In the genomic region with DNA sequence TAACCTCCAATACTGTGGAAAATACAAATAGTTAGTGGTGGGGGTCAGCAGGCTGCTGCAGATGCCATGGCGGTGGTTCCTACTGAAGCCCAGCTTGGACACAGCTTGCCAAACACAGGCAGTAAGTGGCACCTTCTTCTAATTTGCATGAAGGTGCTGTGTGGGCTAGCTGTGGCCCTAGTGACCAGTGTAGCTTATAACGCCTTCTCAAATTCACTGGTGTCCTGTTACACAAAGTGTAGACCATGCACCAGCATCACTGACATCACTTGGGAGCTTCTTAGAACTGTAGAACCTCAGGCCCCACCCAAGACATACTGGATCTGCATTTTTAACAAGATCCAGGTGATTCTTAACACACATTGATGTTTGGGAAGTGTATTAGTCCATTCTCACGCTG, we compare ENCODE assay signal across 18 cellular contexts. TPM values are rescaled to one million over a fixed set of nuclear protein-coding genes. Genes with fewer than 3 reads are reported as not detected.
A peak's percentile ranks its signal among the peaks of the same experiment; 100 is the strongest.
DNase-seq lines count a peak whose midpoint lies in the region; ATAC-seq and TF ChIP-seq lines count a peak whose summit lies in the region.
"Had no signal": no experiment of that assay in that cellular context is flagged by ENCODE, and none has a peak within 500 bp of the region (broad histone marks: within the 10 kb centered on the region; RNA-seq: fewer than 3 reads in every experiment).

No MANE protein-coding gene starts in this region.

- 96% methylated on average over 3 of the region's 3 CpGs for WGBS in mesenchymal stem cell

- no peaks in the 10 kb centered on the region for H4K20me1 ChIP-seq in HCT116 (ENCODE audit: insufficient read depth)
- no peaks in the 10 kb centered on the region for H4K20me1 ChIP-seq in Karpas-422 (ENCODE audit: insufficient read depth, low read depth, low read length)
- H4K20me1 ChIP-seq: BLaER1 had no signal

- no peak overlapping the region for H2BK15ac ChIP-seq in mesenchymal stem cell (ENCODE audit: low read depth, poor library complexity, severe bottlenecking)

- H4K91ac ChIP-seq in mesenchymal stem cell (ENCODE audit: low read length): peak overlapping the region; percentile 30

- no peak overlapping the region for H3K4me3 ChIP-seq in HCT116 (replicated peaks in 1 of 2; ENCODE audit: low read depth in 1 of 2, low read length in 2 of 2)
- no peak overlapping the region for H3K4me3 ChIP-seq in Karpas-422 (ENCODE audit: low read length)
- no peak overlapping the region for H3K4me3 ChIP-seq in mesenchymal stem cell (ENCODE audit: insufficient read depth in 1 of 2, low read depth in 1 of 2, low read length in 2 of 2)
- H3K4me3 ChIP-seq in tibial artery: no peak overlapping the region
- H3K4me3 ChIP-seq: BLaER1, Peyer's patch, SJCRH30 had no signal

- H3K9ac ChIP-seq in HCT116 (ENCODE audit: low read length) (no peak overlapping the region), Karpas-422 (ENCODE audit: low read length) (no peak overlapping the region), mesenchymal stem cell (ENCODE audit: low read length) (no peak overlapping the region)
- H3K9ac ChIP-seq: BLaER1 had no signal

- H2BK12ac ChIP-seq in mesenchymal stem cell (ENCODE audit: low read length in 2 of 2): peak overlapping the region; percentile 54 to 69

- no peak overlapping the region for H2BK5ac ChIP-seq in mesenchymal stem cell (ENCODE audit: low read depth, low read length, poor library complexity, severe bottlenecking)

- no peak overlapping the region for H3K23ac ChIP-seq in mesenchymal stem cell (ENCODE audit: low read length in 2 of 2)

- no peaks in the 10 kb centered on the region for H3K9me2 ChIP-seq in HCT116 (ENCODE audit: insufficient read depth)
- H3K9me2 ChIP-seq in Karpas-422 (replicated peaks; ENCODE audit: insufficient read depth, low read length): no peaks in the 10 kb centered on the region

- no peaks in the 10 kb centered on the region for H3K79me1 ChIP-seq in mesenchymal stem cell (replicated peaks; ENCODE audit: low read length, poor library complexity, severe bottlenecking)

- H3K27me3 ChIP-seq in HCT116 (ENCODE audit: insufficient read depth, low read length) (no peaks in the 10 kb centered on the region), Karpas-422 (ENCODE audit: low read length) (no peaks in the 10 kb centered on the region), mesenchymal stem cell (ENCODE audit: control insufficient read depth in 1 of 2, insufficient read depth in 1 of 2, low read length in 2 of 2) (no peaks in the 10 kb centered on the region), tibial artery (no peaks in the 10 kb centered on the region)
- H3K27me3 ChIP-seq: BLaER1, Peyer's patch, SJCRH30 had no signal

- RAD21 ChIA-PET in HCT116 (lab: Charles Lee; ENCODE audit: low non-redundant PET in 1 of 2, low total read pairs in 2 of 2, uncharacterized antibody in 2 of 2, unreplicated experiment in 2 of 2): no interaction called here

- TF ChIP-seq RAD21 in HCT116 (IDR thresholded peaks at IDR 0.05; ENCODE audit: low read depth): no peak

- H3K4me2 ChIP-seq in HCT116 (ENCODE audit: low read length) (no peak overlapping the region), Karpas-422 (ENCODE audit: low read depth, low read length, poor library complexity, severe bottlenecking) (no peak overlapping the region), mesenchymal stem cell (ENCODE audit: low read length, poor library complexity, severe bottlenecking) (no peak overlapping the region)
- H3K4me2 ChIP-seq: BLaER1 had no signal

- no peaks in the 10 kb centered on the region for H3K4me1 ChIP-seq in HCT116 (ENCODE audit: control insufficient read depth in 1 of 2, insufficient read depth in 2 of 2, low read length in 2 of 2)
- peaks cover 9% of the 10 kb centered on the region for H3K4me1 ChIP-seq in Karpas-422 (ENCODE audit: low read length)
- peaks cover 9% of the 10 kb centered on the region for H3K4me1 ChIP-seq in mesenchymal stem cell (ENCODE audit: control insufficient read depth, insufficient read depth, low read depth, low read length)
- H3K4me1 ChIP-seq in tibial artery: no peaks in the 10 kb centered on the region

- no TSS peak for BruUV-seq in HCT116 (replicated peaks; lab: Mats Ljungman, UMichigan)

- CTCF ChIA-PET in HCT116 (lab: Charles Lee): no interaction called here

- intact Hi-C loops in HCT116 (cut with micrococcal nuclease) (no loop called here), tibial artery (cut with DNase I; ENCODE audit: low total_unique reads) (no loop called here)

- H2BK120ac ChIP-seq in mesenchymal stem cell (ENCODE audit: low read depth, low read length): peak overlapping the region; percentile 57

- H3K27ac ChIP-seq in HCT116 (ENCODE audit: low read depth, low read length) (no peak overlapping the region), Karpas-422 (ENCODE audit: low read length) (no peak overlapping the region), mesenchymal stem cell (ENCODE audit: low read length, poor library complexity, severe bottlenecking) (no peak overlapping the region), tibial artery (no peak overlapping the region)
- H3K27ac ChIP-seq: BLaER1, SJCRH30 had no signal

- H4K8ac ChIP-seq in mesenchymal stem cell (ENCODE audit: low read length): no peak overlapping the region

- H3K9me3 Mint-ChIP-seq in stimulated activated effector memory CD8-positive, alpha-beta T cell treated with anti-CD3 and anti-CD28 coated beads, Interleukin-12 subunit alpha, Interleukin-12 subunit beta, amount 100 ng/mL, for 72 hours: peaks cover 5% of the 10 kb centered on the region

- DNase-seq in HCT116 (ENCODE audit: low read depth, low spot score) (no peak), Karpas-422 (peak; percentile 44), mesenchymal stem cell (no peak), tibial artery (no peak), SIG-M5 treated with dmso at 0.1 percent for 504 hours (lab: John Stamatoyannopoulos, UW; ENCODE audit: unreplicated experiment) (no peak)
- no peak for DNase-seq in stimulated activated effector memory CD8-positive, alpha-beta T cell treated with anti-CD3 and anti-CD28 coated beads, Interleukin-12 subunit alpha, Interleukin-12 subunit beta, amount 100 ng/mL, for 72 hours (ENCODE audit: low spot score in 2 of 2)
- DNase-seq: CD4-positive, alpha-beta T cell; COR-L47; MM.1S; NCI-H1048; NCI-H1417 treated with DMSO at 0.1 percent for 48 hours; NCI-H1930; NCI-H510A; NCI-H774; Peyer's patch; SJCRH30 had no signal

- no peaks in the 10 kb centered on the region for H3K36me3 ChIP-seq in HCT116 (ENCODE audit: control insufficient read depth in 1 of 2, insufficient read depth in 2 of 2, low read length in 2 of 2)
- H3K36me3 ChIP-seq in Karpas-422 (ENCODE audit: insufficient read depth, low read length): no peaks in the 10 kb centered on the region
- peaks cover 0 to 20% of the 10 kb centered on the region in 2 experiments for H3K36me3 ChIP-seq in mesenchymal stem cell (ENCODE audit: control insufficient read depth in 1 of 2, insufficient read depth in 2 of 2, low read depth in 1 of 2, low read length in 2 of 2)
- H3K36me3 ChIP-seq in tibial artery: peaks cover 29 to 67% (median 65%) of the 10 kb centered on the region in 3 donors
- H3K36me3 ChIP-seq: BLaER1, Peyer's patch, SJCRH30 had no signal

- no peak overlapping the region for H2AFZ ChIP-seq in HCT116 (ENCODE audit: low read depth, low read length, poor library complexity, severe bottlenecking)
- no peak overlapping the region for H2AFZ ChIP-seq in Karpas-422 (ENCODE audit: low read length)
- no peak overlapping the region for H2AFZ ChIP-seq in mesenchymal stem cell (ENCODE audit: low read depth, low read length)

- peak overlapping the region; percentile 38 for H3K27ac Mint-ChIP-seq in stimulated activated effector memory CD8-positive, alpha-beta T cell treated with anti-CD3 and anti-CD28 coated beads, Interleukin-12 subunit alpha, Interleukin-12 subunit beta, amount 100 ng/mL, for 72 hours
- H3K27ac Mint-ChIP-seq: CD4-positive, alpha-beta T cell had no signal

- POLR2A ChIA-PET in HCT116 (lab: Charles Lee): no interaction called here

- H3K79me2 ChIP-seq in HCT116 (ENCODE audit: insufficient read depth, low read length) (no peaks in the 10 kb centered on the region), Karpas-422 (ENCODE audit: low read length) (no peaks in the 10 kb centered on the region)

- H3K18ac ChIP-seq in mesenchymal stem cell (ENCODE audit: low read depth in 1 of 2, low read length in 2 of 2): peak overlapping the region; percentile 6 to 64

- peak; percentile 32; the same call in 1 of the 2 replicates for ATAC-seq in HCT116
- ATAC-seq in stimulated activated effector memory CD8-positive, alpha-beta T cell treated with anti-CD3 and anti-CD28 coated beads, Interleukin-12 subunit alpha, Interleukin-12 subunit beta, amount 100 ng/mL, for 72 hours: no peak
- no peak for ATAC-seq in HG03432 (IDR thresholded peaks at IDR 0.05; ENCODE audit: unreplicated experiment)

- no peak overlapping the region for H3K14ac ChIP-seq in mesenchymal stem cell (ENCODE audit: low read length in 2 of 2)

- no peak for TF ChIP-seq CTCF in HCT116 (IDR thresholded peaks at IDR 0.05 in 2 of 3, conservative IDR thresholded peaks at IDR 0.05 in 1 of 3; ENCODE audit: borderline replicate concordance in 1 of 3, insufficient read depth in 1 of 3, low read depth in 2 of 3, low read length in 2 of 3)
- TF ChIP-seq CTCF in tibial artery (IDR thresholded peaks at IDR 0.05): no peak

- H3K4me1 Mint-ChIP-seq in stimulated activated effector memory CD8-positive, alpha-beta T cell treated with anti-CD3 and anti-CD28 coated beads, Interleukin-12 subunit alpha, Interleukin-12 subunit beta, amount 100 ng/mL, for 72 hours: peaks cover 59% of the 10 kb centered on the region

- H3K4ac ChIP-seq in mesenchymal stem cell (ENCODE audit: low read depth in 1 of 2, low read length in 2 of 2): peak overlapping the region in 1 of 2 experiments; percentile 40

- H3K4me3 Mint-ChIP-seq in stimulated activated effector memory CD8-positive, alpha-beta T cell treated with anti-CD3 and anti-CD28 coated beads, Interleukin-12 subunit alpha, Interleukin-12 subunit beta, amount 100 ng/mL, for 72 hours: no peak overlapping the region
- H3K4me3 Mint-ChIP-seq: CD4-positive, alpha-beta T cell had no signal

- no peaks in the 10 kb centered on the region for H3K36me3 Mint-ChIP-seq in stimulated activated effector memory CD8-positive, alpha-beta T cell treated with anti-CD3 and anti-CD28 coated beads, Interleukin-12 subunit alpha, Interleukin-12 subunit beta, amount 100 ng/mL, for 72 hours

- no peak for TF ChIP-seq POLR2A in HCT116 (IDR thresholded peaks at IDR 0.05; ENCODE audit: borderline replicate concordance, extremely low read depth, insufficient read depth, insufficient read length)

- H2AK5ac ChIP-seq in mesenchymal stem cell (ENCODE audit: low read length, severe bottlenecking): no peak overlapping the region

- H3K9me3 ChIP-seq in HCT116 (ENCODE audit: control insufficient read depth in 1 of 2, insufficient read depth in 1 of 2, low read depth in 1 of 2, low read length in 2 of 2): peaks cover 0 to 7% of the 10 kb centered on the region in 2 experiments; a peak in 1 of 4 replicates
- H3K9me3 ChIP-seq in Karpas-422 (ENCODE audit: low read length): no peaks in the 10 kb centered on the region
- peaks cover 19% of the 10 kb centered on the region for H3K9me3 ChIP-seq in mesenchymal stem cell (ENCODE audit: control insufficient read depth, low read length)
- H3K9me3 ChIP-seq in tibial artery: no peaks in the 10 kb centered on the region
- H3K9me3 ChIP-seq: Peyer's patch, SJCRH30 had no signal

RNA-seq across cellular contexts. Expression of a gene that starts 58.8 kb away (rescaled TPM):
- 26.6 TPM for total RNA-seq in HCT116 (2021; ENCODE audit: unreplicated experiment)
- polyA plus RNA-seq in HCT116 (2012): 8.8 and 11.1 TPM in 2 replicates
- 7.2 and 17.9 TPM in 2 replicates for total RNA-seq in Karpas-422 (2014; rRNA removed; shearing (Covaris generic); ENCODE audit: low replicate concordance)
- 55.8 TPM for polyA plus RNA-seq in mesenchymal stem cell (2013, experiment 1 of 2)
- 57.6 TPM for polyA plus RNA-seq in mesenchymal stem cell (2013, experiment 2 of 2)
